25 cellular contexts compared by ENCODE assay signal in genomic region chr11:23961503-23962338, GRCh38.
A peak's percentile ranks its signal among the peaks of the same experiment; 100 is the strongest.
DNase-seq lines count a peak whose midpoint lies in the region; ATAC-seq and TF ChIP-seq lines count a peak whose summit lies in the region.
"Had no signal": no experiment of that assay in that cellular context is flagged by ENCODE, and none has a peak within 500 bp of the region (broad histone marks: within the 10 kb centered on the region; RNA-seq: fewer than 3 reads in every experiment).

No MANE protein-coding gene starts in this region.

- H3K27me3 Mint-ChIP-seq in WTC11 (ENCODE audit: low read depth): no peaks in the 10 kb centered on the region

- H3K79me1 ChIP-seq in mesenchymal stem cell (replicated peaks; ENCODE audit: low read length, poor library complexity, severe bottlenecking): no peaks in the 10 kb centered on the region

- no peak overlapping the region for H3K4ac ChIP-seq in mesenchymal stem cell (ENCODE audit: low read depth in 1 of 2, low read length in 2 of 2)

- H3K27ac Mint-ChIP-seq in WTC11: peak overlapping the region; percentile 60; the same call in 1 of the 2 replicates
- H3K27ac Mint-ChIP-seq: CD8-positive, alpha-beta T cell had no signal

- no peak overlapping the region for H2BK12ac ChIP-seq in mesenchymal stem cell (ENCODE audit: low read length in 2 of 2)

- H2AK5ac ChIP-seq in mesenchymal stem cell (ENCODE audit: low read length, severe bottlenecking): no peak overlapping the region

- POLR2A ChIA-PET in WTC11 (lab: Charles Lee): no interaction called here

- 93% methylated on average over 17 of the region's 20 CpGs for WGBS in mesenchymal stem cell

- ATAC-seq in WTC11: no peak
- ATAC-seq: CD8-positive, alpha-beta T cell; Right ventricle myocardium inferior had no signal

- H3K14ac ChIP-seq in mesenchymal stem cell (ENCODE audit: low read length in 2 of 2): no peak overlapping the region

- H3K4me3 Mint-ChIP-seq in WTC11: no peak overlapping the region
- H3K4me3 Mint-ChIP-seq: CD8-positive, alpha-beta T cell had no signal

- no peak overlapping the region for H2AFZ ChIP-seq in mesenchymal stem cell (ENCODE audit: low read depth, low read length)

- no peaks in the 10 kb centered on the region for H3K4me1 ChIP-seq in mesenchymal stem cell (ENCODE audit: control insufficient read depth, insufficient read depth, low read depth, low read length)

- H3K4me3 ChIP-seq in mesenchymal stem cell (ENCODE audit: insufficient read depth in 1 of 2, low read depth in 1 of 2, low read length in 2 of 2): no peak overlapping the region
- H3K4me3 ChIP-seq: SK-N-MC had no signal

- no peak overlapping the region for H3K9ac ChIP-seq in mesenchymal stem cell (ENCODE audit: low read length)

- H3K4me1 Mint-ChIP-seq in WTC11: peaks cover 45% of the 10 kb centered on the region

- H4K91ac ChIP-seq in mesenchymal stem cell (ENCODE audit: low read length): peak overlapping the region; percentile 50

- peaks cover 9% of the 10 kb centered on the region for H3K36me3 Mint-ChIP-seq in WTC11
- H3K36me3 Mint-ChIP-seq: CD8-positive, alpha-beta T cell had no signal

- no peak overlapping the region for H4K8ac ChIP-seq in mesenchymal stem cell (ENCODE audit: low read length)

- no peak overlapping the region for H2BK5ac ChIP-seq in mesenchymal stem cell (ENCODE audit: low read depth, low read length, poor library complexity, severe bottlenecking)

- H3K36me3 ChIP-seq in mesenchymal stem cell (ENCODE audit: control insufficient read depth in 1 of 2, insufficient read depth in 2 of 2, low read depth in 1 of 2, low read length in 2 of 2): no peaks in the 10 kb centered on the region

- H3K4me2 ChIP-seq in mesenchymal stem cell (ENCODE audit: low read length, poor library complexity, severe bottlenecking): no peak overlapping the region

- no peak overlapping the region for H2BK120ac ChIP-seq in mesenchymal stem cell (ENCODE audit: low read depth, low read length)

- no peaks in the 10 kb centered on the region for H3K27me3 ChIP-seq in mesenchymal stem cell (ENCODE audit: control insufficient read depth in 1 of 2, insufficient read depth in 1 of 2, low read length in 2 of 2)

- no peak overlapping the region for H3K23ac ChIP-seq in mesenchymal stem cell (ENCODE audit: low read length in 2 of 2)

- H3K18ac ChIP-seq in mesenchymal stem cell (ENCODE audit: low read depth in 1 of 2, low read length in 2 of 2): no peak overlapping the region

- CTCF ChIA-PET in WTC11 (lab: Charles Lee): no interaction called here

- peaks cover 14% of the 10 kb centered on the region for H3K9me3 Mint-ChIP-seq in WTC11

- peak; percentile 5 for DNase-seq in NCI-H146 (lab: John Stamatoyannopoulos, UW)
- DNase-seq in NCI-H146 treated with DMSO at 0.1 percent for 48 hours (lab: John Stamatoyannopoulos, UW; ENCODE audit: unreplicated experiment): no peak
- DNase-seq in WTC11 (ENCODE audit: low spot score): no peak
- DNase-seq in mesenchymal stem cell: no peak
- DNase-seq in NCI-H1105 treated with DMSO at 0.1 percent for 48 hours (lab: John Stamatoyannopoulos, UW): no peak
- DNase-seq in GM19238 (ENCODE audit: insufficient read length, low spot score): no peak
- no peak for DNase-seq in epidermal melanocyte (ENCODE audit: insufficient read length, low spot score)
- DNase-seq in activated CD4-positive, CD25-positive, alpha-beta regulatory T cell (lab: John Stamatoyannopoulos, UW): no peak
- DNase-seq: AML-193; C1 segment of cervical spinal cord; CD8-positive, alpha-beta T cell; DMS153; HCEC 1CT; KG1; NCI-H1092; NCI-H1436 treated with DMSO at 0.1 percent for 48 hours; NCI-H2029 treated with DMSO at 0.1 percent for 48 hours; NCI-H226; NCI-H510A treated with DMSO at 0.1 percent for 48 hours; NCI-H748 treated with DMSO at 0.1 percent for 48 hours; OCI-M1; SW 1271 had no signal

- no peaks in the 10 kb centered on the region for H3K9me3 ChIP-seq in mesenchymal stem cell (ENCODE audit: control insufficient read depth, low read length)

- H3K27ac ChIP-seq in mesenchymal stem cell (ENCODE audit: low read length, poor library complexity, severe bottlenecking): no peak overlapping the region
- H3K27ac ChIP-seq: 22Rv1, SK-N-MC had no signal

- no peak for TF ChIP-seq CTCF in WTC11 (IDR thresholded peaks at IDR 0.05)

- no peak overlapping the region for H2BK15ac ChIP-seq in mesenchymal stem cell (ENCODE audit: low read depth, poor library complexity, severe bottlenecking)

TF ChIP-seq in WTC11, 78 proteins besides CTCF, POLR2A, EP300 and RAD21 (continues in another document):
- TF ChIP-seq, protein P1, sequence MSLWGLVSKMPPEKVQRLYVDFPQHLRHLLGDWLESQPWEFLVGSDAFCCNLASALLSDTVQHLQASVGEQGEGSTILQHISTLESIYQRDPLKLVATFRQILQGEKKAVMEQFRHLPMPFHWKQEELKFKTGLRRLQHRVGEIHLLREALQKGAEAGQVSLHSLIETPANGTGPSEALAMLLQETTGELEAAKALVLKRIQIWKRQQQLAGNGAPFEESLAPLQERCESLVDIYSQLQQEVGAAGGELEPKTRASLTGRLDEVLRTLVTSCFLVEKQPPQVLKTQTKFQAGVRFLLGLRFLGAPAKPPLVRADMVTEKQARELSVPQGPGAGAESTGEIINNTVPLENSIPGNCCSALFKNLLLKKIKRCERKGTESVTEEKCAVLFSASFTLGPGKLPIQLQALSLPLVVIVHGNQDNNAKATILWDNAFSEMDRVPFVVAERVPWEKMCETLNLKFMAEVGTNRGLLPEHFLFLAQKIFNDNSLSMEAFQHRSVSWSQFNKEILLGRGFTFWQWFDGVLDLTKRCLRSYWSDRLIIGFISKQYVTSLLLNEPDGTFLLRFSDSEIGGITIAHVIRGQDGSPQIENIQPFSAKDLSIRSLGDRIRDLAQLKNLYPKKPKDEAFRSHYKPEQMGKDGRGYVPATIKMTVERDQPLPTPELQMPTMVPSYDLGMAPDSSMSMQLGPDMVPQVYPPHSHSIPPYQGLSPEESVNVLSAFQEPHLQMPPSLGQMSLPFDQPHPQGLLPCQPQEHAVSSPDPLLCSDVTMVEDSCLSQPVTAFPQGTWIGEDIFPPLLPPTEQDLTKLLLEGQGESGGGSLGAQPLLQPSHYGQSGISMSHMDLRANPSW (CRISPR knock-in tag; conservative IDR thresholded peaks at IDR 0.05; ENCODE audit: low read depth): no peak
- TF ChIP-seq KAT7 (CRISPR knock-in tag; IDR thresholded peaks at IDR 0.05; ENCODE audit: borderline replicate concordance): no peak
- no peak for TF ChIP-seq TEAD1 (CRISPR knock-in tag; IDR thresholded peaks at IDR 0.05)
- TF ChIP-seq SMAD3 (CRISPR knock-in tag; IDR thresholded peaks at IDR 0.05; ENCODE audit: borderline replicate concordance): no peak
- no peak for TF ChIP-seq SOX15 (CRISPR knock-in tag; IDR thresholded peaks at IDR 0.05)
- TF ChIP-seq, protein P2, sequence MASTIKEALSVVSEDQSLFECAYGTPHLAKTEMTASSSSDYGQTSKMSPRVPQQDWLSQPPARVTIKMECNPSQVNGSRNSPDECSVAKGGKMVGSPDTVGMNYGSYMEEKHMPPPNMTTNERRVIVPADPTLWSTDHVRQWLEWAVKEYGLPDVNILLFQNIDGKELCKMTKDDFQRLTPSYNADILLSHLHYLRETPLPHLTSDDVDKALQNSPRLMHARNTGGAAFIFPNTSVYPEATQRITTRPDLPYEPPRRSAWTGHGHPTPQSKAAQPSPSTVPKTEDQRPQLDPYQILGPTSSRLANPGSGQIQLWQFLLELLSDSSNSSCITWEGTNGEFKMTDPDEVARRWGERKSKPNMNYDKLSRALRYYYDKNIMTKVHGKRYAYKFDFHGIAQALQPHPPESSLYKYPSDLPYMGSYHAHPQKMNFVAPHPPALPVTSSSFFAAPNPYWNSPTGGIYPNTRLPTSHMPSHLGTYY (CRISPR knock-in tag; IDR thresholded peaks at IDR 0.05): no peak
- TF ChIP-seq USF2 (CRISPR knock-in tag; IDR thresholded peaks at IDR 0.05): no peak
- no peak for TF ChIP-seq ZNF232 (CRISPR knock-in tag; IDR thresholded peaks at IDR 0.05)
- TF ChIP-seq, protein P3, sequence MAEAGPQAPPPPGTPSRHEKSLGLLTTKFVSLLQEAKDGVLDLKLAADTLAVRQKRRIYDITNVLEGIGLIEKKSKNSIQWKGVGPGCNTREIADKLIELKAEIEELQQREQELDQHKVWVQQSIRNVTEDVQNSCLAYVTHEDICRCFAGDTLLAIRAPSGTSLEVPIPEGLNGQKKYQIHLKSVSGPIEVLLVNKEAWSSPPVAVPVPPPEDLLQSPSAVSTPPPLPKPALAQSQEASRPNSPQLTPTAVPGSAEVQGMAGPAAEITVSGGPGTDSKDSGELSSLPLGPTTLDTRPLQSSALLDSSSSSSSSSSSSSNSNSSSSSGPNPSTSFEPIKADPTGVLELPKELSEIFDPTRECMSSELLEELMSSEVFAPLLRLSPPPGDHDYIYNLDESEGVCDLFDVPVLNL (CRISPR knock-in tag; IDR thresholded peaks at IDR 0.05; ENCODE audit: borderline replicate concordance, low read depth): no peak
